In the genomic region with DNA sequence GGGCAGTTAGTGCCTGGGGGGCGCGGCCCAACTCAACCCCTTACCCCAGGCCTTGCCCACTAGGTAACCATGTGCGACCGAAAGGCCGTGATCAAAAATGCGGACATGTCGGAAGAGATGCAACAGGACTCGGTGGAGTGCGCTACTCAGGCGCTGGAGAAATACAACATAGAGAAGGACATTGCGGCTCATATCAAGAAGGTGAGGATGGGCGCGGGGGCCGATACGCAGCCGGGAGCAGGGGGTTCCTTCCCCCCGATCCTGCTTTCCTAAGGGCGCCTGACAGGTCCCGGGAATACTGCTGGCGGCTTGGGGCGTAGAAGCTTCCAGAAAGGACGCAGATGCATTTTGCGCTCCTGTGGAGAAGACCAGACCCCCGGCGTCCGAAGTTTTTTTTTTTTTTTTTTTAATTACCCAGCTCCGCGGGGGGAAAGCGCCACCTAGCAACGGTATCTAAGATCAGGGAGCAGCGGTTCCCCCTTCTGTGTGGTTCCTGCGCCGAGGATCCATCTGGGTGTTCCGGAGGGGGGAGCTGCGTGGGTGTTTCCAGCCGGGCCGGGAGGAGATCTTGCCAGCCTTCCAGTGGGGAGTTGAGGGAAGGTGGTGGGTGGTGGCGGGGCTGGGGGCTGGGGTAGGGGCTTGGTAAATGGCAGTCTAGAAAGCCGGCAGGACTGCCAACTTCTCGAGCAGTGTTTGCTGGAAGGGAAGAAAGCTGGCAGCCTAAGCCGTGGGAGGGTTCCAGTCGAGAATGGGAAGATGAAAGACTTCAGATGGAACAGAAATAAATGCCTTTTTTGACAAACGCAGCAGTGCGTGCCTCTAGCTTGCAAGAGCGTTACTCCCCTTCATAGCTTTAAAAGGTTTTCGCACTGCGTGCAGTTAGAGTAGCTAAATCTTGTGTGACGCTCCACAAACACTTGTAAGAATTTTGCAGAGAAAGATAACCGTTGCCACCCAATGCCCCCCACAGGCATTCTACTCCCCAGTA, we compare ENCODE assay signal across 1 cellular context.
TF ChIP-seq lines count a peak whose summit lies in the region.

No MANE protein-coding gene starts in this region.

TF ChIP-seq in HepG2, 621 proteins besides CTCF, POLR2A, EP300 and RAD21 (continues in another document):
- TF ChIP-seq, protein P1, sequence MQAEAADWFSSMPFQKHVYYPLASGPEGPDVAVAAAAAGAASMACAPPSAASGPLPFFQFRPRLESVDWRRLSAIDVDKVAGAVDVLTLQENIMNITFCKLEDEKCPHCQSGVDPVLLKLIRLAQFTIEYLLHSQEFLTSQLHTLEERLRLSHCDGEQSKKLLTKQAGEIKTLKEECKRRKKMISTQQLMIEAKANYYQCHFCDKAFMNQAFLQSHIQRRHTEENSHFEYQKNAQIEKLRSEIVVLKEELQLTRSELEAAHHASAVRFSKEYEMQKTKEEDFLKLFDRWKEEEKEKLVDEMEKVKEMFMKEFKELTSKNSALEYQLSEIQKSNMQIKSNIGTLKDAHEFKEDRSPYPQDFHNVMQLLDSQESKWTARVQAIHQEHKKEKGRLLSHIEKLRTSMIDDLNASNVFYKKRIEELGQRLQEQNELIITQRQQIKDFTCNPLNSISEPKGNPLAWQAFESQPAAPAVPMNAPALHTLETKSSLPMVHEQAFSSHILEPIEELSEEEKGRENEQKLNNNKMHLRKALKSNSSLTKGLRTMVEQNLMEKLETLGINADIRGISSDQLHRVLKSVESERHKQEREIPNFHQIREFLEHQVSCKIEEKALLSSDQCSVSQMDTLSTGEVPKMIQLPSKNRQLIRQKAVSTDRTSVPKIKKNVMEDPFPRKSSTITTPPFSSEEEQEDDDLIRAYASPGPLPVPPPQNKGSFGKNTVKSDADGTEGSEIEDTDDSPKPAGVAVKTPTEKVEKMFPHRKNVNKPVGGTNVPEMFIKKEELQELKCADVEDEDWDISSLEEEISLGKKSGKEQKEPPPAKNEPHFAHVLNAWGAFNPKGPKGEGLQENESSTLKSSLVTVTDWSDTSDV (CRISPR knock-in tag; IDR thresholded peaks at IDR 0.05): no peak
- TF ChIP-seq ZNF543 (CRISPR knock-in tag; IDR thresholded peaks at IDR 0.05) (no peak), FOXC1 (CRISPR knock-in tag; IDR thresholded peaks at IDR 0.05; ENCODE audit: borderline replicate concordance) (no peak), CEBPG (CRISPR knock-in tag; IDR thresholded peaks at IDR 0.05) (no peak), RBFOX2 (IDR thresholded peaks at IDR 0.05; ENCODE audit: low read depth, low read length) (no peak), ZNF780A (CRISPR knock-in tag; IDR thresholded peaks at IDR 0.05) (no peak), ZNF775 (CRISPR knock-in tag; IDR thresholded peaks at IDR 0.05; ENCODE audit: borderline replicate concordance) (no peak), NR2F6 (IDR thresholded peaks at IDR 0.05) (no peak), NR2F6 (CRISPR knock-in tag; IDR thresholded peaks at IDR 0.05) (no peak), ZNF839 (CRISPR knock-in tag; IDR thresholded peaks at IDR 0.05; ENCODE audit: borderline replicate concordance) (no peak), BRD4 (CRISPR knock-in tag; IDR thresholded peaks at IDR 0.05) (0 out of 2 replicates have a peak, but pooled peaks have one; percentile 14), NFE2L1 (CRISPR knock-in tag; IDR thresholded peaks at IDR 0.05; ENCODE audit: borderline replicate concordance) (no peak), ZNF431 (CRISPR knock-in tag; IDR thresholded peaks at IDR 0.05; ENCODE audit: borderline replicate concordance, low read depth) (0 out of 2 replicates have a peak, but pooled peaks have one; percentile 0), ZNF678 (CRISPR knock-in tag; IDR thresholded peaks at IDR 0.05) (no peak), ARHGAP35 (CRISPR knock-in tag; IDR thresholded peaks at IDR 0.05; ENCODE audit: borderline replicate concordance) (no peak), FOSL2 (CRISPR knock-in tag; IDR thresholded peaks at IDR 0.05) (no peak), SMYD3 (CRISPR knock-in tag; IDR thresholded peaks at IDR 0.05) (no peak), KDM4B (CRISPR knock-in tag; IDR thresholded peaks at IDR 0.05) (no peak), RXRA (CRISPR knock-in tag; IDR thresholded peaks at IDR 0.05) (no peak), ZIK1 (CRISPR knock-in tag; IDR thresholded peaks at IDR 0.05; ENCODE audit: borderline replicate concordance, low read depth) (0 out of 2 replicates have a peak, but pooled peaks have one; percentile 23), ZNF430 (CRISPR knock-in tag; IDR thresholded peaks at IDR 0.05) (no peak), MXD4 (CRISPR knock-in tag; IDR thresholded peaks at IDR 0.05) (no peak), SIN3A (IDR thresholded peaks at IDR 0.05; ENCODE audit: borderline replicate concordance, low read depth, low read length) (0 out of 2 replicates have a peak, but pooled peaks have one; percentile 34), ZNF354B (CRISPR knock-in tag; IDR thresholded peaks at IDR 0.05) (no peak), KLF12 (CRISPR knock-in tag; IDR thresholded peaks at IDR 0.05; ENCODE audit: borderline replicate concordance) (peak; percentile 25; the same call in 1 of the 2 replicates), KLF6 (CRISPR knock-in tag; IDR thresholded peaks at IDR 0.05) (peak; percentile 4; the same call in 1 of the 2 replicates), HOXA9 (CRISPR knock-in tag; IDR thresholded peaks at IDR 0.05; ENCODE audit: borderline replicate concordance) (no peak), ZNF790 (CRISPR knock-in tag; IDR thresholded peaks at IDR 0.05; ENCODE audit: borderline replicate concordance) (no peak), ZC3H4 (CRISPR knock-in tag; IDR thresholded peaks at IDR 0.05; ENCODE audit: borderline replicate concordance) (no peak), ZNF558 (CRISPR knock-in tag; IDR thresholded peaks at IDR 0.05; ENCODE audit: borderline replicate concordance) (peak; percentile 19; the same call in 1 of the 2 replicates), ZSCAN21 (CRISPR knock-in tag; IDR thresholded peaks at IDR 0.05; ENCODE audit: borderline replicate concordance) (no peak), ZNF446 (CRISPR knock-in tag; IDR thresholded peaks at IDR 0.05) (peak; percentile 64; the same call in 1 of the 2 replicates), ZNF724P (CRISPR knock-in tag; IDR thresholded peaks at IDR 0.05; ENCODE audit: borderline replicate concordance) (no peak), ZNF501 (CRISPR knock-in tag; IDR thresholded peaks at IDR 0.05) (no peak), HOXA5 (CRISPR knock-in tag; IDR thresholded peaks at IDR 0.05) (peak; percentile 6; the same call in 1 of the 2 replicates)
- TF ChIP-seq, protein P2, sequence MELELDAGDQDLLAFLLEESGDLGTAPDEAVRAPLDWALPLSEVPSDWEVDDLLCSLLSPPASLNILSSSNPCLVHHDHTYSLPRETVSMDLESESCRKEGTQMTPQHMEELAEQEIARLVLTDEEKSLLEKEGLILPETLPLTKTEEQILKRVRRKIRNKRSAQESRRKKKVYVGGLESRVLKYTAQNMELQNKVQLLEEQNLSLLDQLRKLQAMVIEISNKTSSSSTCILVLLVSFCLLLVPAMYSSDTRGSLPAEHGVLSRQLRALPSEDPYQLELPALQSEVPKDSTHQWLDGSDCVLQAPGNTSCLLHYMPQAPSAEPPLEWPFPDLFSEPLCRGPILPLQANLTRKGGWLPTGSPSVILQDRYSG (CRISPR knock-in tag; IDR thresholded peaks at IDR 0.05): peak; percentile 24; the same call in 1 of the 2 replicates
- TF ChIP-seq, protein P3, sequence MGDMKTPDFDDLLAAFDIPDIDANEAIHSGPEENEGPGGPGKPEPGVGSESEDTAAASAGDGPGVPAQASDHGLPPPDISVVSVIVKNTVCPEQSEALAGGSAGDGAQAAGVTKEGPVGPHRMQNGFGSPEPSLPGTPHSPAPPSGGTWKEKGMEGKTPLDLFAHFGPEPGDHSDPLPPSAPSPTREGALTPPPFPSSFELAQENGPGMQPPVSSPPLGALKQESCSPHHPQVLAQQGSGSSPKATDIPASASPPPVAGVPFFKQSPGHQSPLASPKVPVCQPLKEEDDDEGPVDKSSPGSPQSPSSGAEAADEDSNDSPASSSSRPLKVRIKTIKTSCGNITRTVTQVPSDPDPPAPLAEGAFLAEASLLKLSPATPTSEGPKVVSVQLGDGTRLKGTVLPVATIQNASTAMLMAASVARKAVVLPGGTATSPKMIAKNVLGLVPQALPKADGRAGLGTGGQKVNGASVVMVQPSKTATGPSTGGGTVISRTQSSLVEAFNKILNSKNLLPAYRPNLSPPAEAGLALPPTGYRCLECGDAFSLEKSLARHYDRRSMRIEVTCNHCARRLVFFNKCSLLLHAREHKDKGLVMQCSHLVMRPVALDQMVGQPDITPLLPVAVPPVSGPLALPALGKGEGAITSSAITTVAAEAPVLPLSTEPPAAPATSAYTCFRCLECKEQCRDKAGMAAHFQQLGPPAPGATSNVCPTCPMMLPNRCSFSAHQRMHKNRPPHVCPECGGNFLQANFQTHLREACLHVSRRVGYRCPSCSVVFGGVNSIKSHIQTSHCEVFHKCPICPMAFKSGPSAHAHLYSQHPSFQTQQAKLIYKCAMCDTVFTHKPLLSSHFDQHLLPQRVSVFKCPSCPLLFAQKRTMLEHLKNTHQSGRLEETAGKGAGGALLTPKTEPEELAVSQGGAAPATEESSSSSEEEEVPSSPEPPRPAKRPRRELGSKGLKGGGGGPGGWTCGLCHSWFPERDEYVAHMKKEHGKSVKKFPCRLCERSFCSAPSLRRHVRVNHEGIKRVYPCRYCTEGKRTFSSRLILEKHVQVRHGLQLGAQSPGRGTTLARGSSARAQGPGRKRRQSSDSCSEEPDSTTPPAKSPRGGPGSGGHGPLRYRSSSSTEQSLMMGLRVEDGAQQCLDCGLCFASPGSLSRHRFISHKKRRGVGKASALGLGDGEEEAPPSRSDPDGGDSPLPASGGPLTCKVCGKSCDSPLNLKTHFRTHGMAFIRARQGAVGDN (CRISPR knock-in tag; IDR thresholded peaks at IDR 0.05): peak; percentile 18; the same call in 1 of the 2 replicates
- TF ChIP-seq, protein P4, sequence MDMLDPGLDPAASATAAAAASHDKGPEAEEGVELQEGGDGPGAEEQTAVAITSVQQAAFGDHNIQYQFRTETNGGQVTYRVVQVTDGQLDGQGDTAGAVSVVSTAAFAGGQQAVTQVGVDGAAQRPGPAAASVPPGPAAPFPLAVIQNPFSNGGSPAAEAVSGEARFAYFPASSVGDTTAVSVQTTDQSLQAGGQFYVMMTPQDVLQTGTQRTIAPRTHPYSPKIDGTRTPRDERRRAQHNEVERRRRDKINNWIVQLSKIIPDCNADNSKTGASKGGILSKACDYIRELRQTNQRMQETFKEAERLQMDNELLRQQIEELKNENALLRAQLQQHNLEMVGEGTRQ (IDR thresholded peaks at IDR 0.05; ENCODE audit: low read depth, low read length): no peak
- TF ChIP-seq, protein P4 (CRISPR knock-in tag; IDR thresholded peaks at IDR 0.05; ENCODE audit: borderline replicate concordance): 0 out of 2 replicates have a peak, but pooled peaks have one; percentile 0
- TF ChIP-seq, protein P5, sequence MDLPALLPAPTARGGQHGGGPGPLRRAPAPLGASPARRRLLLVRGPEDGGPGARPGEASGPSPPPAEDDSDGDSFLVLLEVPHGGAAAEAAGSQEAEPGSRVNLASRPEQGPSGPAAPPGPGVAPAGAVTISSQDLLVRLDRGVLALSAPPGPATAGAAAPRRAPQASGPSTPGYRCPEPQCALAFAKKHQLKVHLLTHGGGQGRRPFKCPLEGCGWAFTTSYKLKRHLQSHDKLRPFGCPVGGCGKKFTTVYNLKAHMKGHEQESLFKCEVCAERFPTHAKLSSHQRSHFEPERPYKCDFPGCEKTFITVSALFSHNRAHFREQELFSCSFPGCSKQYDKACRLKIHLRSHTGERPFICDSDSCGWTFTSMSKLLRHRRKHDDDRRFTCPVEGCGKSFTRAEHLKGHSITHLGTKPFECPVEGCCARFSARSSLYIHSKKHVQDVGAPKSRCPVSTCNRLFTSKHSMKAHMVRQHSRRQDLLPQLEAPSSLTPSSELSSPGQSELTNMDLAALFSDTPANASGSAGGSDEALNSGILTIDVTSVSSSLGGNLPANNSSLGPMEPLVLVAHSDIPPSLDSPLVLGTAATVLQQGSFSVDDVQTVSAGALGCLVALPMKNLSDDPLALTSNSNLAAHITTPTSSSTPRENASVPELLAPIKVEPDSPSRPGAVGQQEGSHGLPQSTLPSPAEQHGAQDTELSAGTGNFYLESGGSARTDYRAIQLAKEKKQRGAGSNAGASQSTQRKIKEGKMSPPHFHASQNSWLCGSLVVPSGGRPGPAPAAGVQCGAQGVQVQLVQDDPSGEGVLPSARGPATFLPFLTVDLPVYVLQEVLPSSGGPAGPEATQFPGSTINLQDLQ (CRISPR knock-in tag; IDR thresholded peaks at IDR 0.05): 0 out of 2 replicates have a peak, but pooled peaks have one; percentile 63
- TF ChIP-seq, protein P6, sequence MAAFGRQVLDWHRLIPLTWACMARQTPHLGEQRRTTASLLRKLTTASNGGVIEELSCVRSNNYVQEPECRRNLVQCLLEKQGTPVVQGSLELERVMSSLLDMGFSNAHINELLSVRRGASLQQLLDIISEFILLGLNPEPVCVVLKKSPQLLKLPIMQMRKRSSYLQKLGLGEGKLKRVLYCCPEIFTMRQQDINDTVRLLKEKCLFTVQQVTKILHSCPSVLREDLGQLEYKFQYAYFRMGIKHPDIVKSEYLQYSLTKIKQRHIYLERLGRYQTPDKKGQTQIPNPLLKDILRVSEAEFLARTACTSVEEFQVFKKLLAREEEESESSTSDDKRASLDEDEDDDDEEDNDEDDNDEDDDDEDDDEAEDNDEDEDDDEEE (CRISPR knock-in tag; IDR thresholded peaks at IDR 0.05): 0 out of 2 replicates have a peak, but pooled peaks have one; percentile 15
- TF ChIP-seq, protein P7, sequence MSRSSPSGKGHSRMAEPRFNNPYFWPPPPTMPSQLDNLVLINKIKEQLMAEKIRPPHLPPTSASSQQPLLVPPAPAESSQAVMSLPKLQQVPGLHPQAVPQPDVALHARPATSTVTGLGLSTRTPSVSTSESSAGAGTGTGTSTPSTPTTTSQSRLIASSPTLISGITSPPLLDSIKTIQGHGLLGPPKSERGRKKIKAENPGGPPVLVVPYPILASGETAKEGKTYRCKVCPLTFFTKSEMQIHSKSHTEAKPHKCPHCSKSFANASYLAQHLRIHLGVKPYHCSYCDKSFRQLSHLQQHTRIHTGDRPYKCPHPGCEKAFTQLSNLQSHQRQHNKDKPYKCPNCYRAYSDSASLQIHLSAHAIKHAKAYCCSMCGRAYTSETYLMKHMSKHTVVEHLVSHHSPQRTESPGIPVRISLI (CRISPR knock-in tag; IDR thresholded peaks at IDR 0.05; ENCODE audit: borderline replicate concordance): peak; percentile 60
- TF ChIP-seq, protein P8, sequence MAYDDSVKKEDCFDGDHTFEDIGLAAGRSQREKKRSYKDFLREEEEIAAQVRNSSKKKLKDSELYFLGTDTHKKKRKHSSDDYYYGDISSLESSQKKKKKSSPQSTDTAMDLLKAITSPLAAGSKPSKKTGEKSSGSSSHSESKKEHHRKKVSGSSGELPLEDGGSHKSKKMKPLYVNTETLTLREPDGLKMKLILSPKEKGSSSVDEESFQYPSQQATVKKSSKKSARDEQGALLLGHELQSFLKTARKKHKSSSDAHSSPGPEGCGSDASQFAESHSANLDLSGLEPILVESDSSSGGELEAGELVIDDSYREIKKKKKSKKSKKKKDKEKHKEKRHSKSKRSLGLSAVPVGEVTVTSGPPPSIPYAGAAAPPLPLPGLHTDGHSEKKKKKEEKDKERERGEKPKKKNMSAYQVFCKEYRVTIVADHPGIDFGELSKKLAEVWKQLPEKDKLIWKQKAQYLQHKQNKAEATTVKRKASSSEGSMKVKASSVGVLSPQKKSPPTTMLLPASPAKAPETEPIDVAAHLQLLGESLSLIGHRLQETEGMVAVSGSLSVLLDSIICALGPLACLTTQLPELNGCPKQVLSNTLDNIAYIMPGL (CRISPR knock-in tag; IDR thresholded peaks at IDR 0.05; ENCODE audit: borderline replicate concordance in 1 of 2, low read depth in 1 of 2): 0 out of 4 replicates have a peak, but pooled peaks of 1 of the 2 experiments have one; percentile 4
